Comparison of ENCODE assay signal across 18 cellular contexts in genomic region chr14:53537421-53538315, GRCh38.
DNase-seq lines count a peak whose midpoint lies in the region; ATAC-seq and TF ChIP-seq lines count a peak whose summit lies in the region.
"Had no signal": no experiment of that assay in that cellular context is flagged by ENCODE, and none has a peak within 500 bp of the region (broad histone marks: within the 10 kb centered on the region; RNA-seq: fewer than 3 reads in every experiment).

No MANE protein-coding gene starts in this region.

- H3K36me3 Mint-ChIP-seq in HFFc6 (ENCODE audit: low read depth) (no peaks in the 10 kb centered on the region), WTC11 (no peaks in the 10 kb centered on the region)
- H3K36me3 Mint-ChIP-seq: brain had no signal

- H3K27me3 ChIP-seq in fibroblast of lung (ENCODE audit: control insufficient read depth, insufficient read depth, low read length): no peaks in the 10 kb centered on the region
- H3K27me3 ChIP-seq in muscle layer of duodenum (ENCODE audit: low read depth, low read length): no peaks in the 10 kb centered on the region

- no peak for DNase-seq in AG09309 (ENCODE audit: low read depth)
- DNase-seq in HFFc6: no peak
- peak in 1 of 2 donors; percentile 60 for DNase-seq in fibroblast of lung (ENCODE audit: low read depth in 2 of 2)
- DNase-seq in activated CD4-positive, alpha-beta T cell treated with anti-CD3 and anti-CD28 coated beads, Interleukin-2, amount 50 U/mL, for 48 hours: no peak
- DNase-seq in WTC11 (ENCODE audit: low spot score): no peak
- no peak for DNase-seq in stimulated activated CD4-positive, alpha-beta T cell treated with anti-CD3 and anti-CD28 coated beads, Interleukin-4, amount 100 ng/mL, for 4 hours
- DNase-seq in NCI-H1930 (lab: John Stamatoyannopoulos, UW): no peak
- DNase-seq: activated gamma-delta T cell treated with Interleukin-2 at 50 U/mL for 16 hours; AML-193; DMS153; effector CD4-positive, alpha-beta T cell; NCI-H146; NCI-H524; stimulated activated naive CD4-positive, alpha-beta T cell had no signal

- H3K4me1 Mint-ChIP-seq in HFFc6 (ENCODE audit: low read depth) (peaks cover 21% of the 10 kb centered on the region; the same call in 1 of the 2 replicates), WTC11 (peaks cover 8% of the 10 kb centered on the region; the same call in 1 of the 2 replicates)

- H3K27ac ChIP-seq in fibroblast of lung (ENCODE audit: insufficient read depth, low read length): no peak overlapping the region
- peak overlapping the region; percentile 58 for H3K27ac ChIP-seq in muscle layer of duodenum (ENCODE audit: low read length)
- H3K27ac ChIP-seq: VCaP had no signal

- ATAC-seq in WTC11: no peak
- ATAC-seq: Panc1 had no signal

- no peak overlapping the region for H3K9ac ChIP-seq in fibroblast of lung (ENCODE audit: insufficient read depth, low read length)

- peaks cover 2% of the 10 kb centered on the region for H3K4me1 ChIP-seq in fibroblast of lung (ENCODE audit: control insufficient read depth, extremely low read depth, insufficient read depth, low read length)
- peaks cover 5 to 28% of the 10 kb centered on the region in 2 donors for H3K4me1 ChIP-seq in muscle layer of duodenum (ENCODE audit: control insufficient read depth in 1 of 2, insufficient read depth in 2 of 2, low read length in 2 of 2)

- H3K4me3 Mint-ChIP-seq in HFFc6 (no peak overlapping the region), WTC11 (no peak overlapping the region)
- H3K4me3 Mint-ChIP-seq: brain had no signal

- CTCF ChIA-PET in WTC11 (lab: Charles Lee): interaction anchor here (0.6 to 3.4 kb wide), 7 partner anchors 12 to 811 kb away, joined by 3 to 36 read pairs (median 6); no protein-coding TSS in a partner anchor

- H3K27ac Mint-ChIP-seq in HFFc6 (no peak overlapping the region), WTC11 (no peak overlapping the region)

- H3K79me2 ChIP-seq in fibroblast of lung (ENCODE audit: control insufficient read depth, insufficient read depth, low read length): no peaks in the 10 kb centered on the region

- POLR2A ChIA-PET in WTC11 (lab: Charles Lee): no interaction called here

- no peaks in the 10 kb centered on the region for H3K9me3 ChIP-seq in fibroblast of lung (ENCODE audit: control insufficient read depth, insufficient read depth, low read depth, low read length)
- no peaks in the 10 kb centered on the region for H3K9me3 ChIP-seq in muscle layer of duodenum (ENCODE audit: control insufficient read depth in 1 of 2, low read length in 2 of 2)

- H2AFZ ChIP-seq in fibroblast of lung (ENCODE audit: low read length): no peak overlapping the region

- H3K4me3 ChIP-seq in AG09309 (ENCODE audit: control insufficient read depth, low read depth, low read length): no peak overlapping the region
- no peak overlapping the region for H3K4me3 ChIP-seq in fibroblast of lung (replicated peaks in 1 of 4; ENCODE audit: control extremely low read depth in 1 of 4, insufficient read depth in 1 of 4, low read depth in 3 of 4, low read length in 4 of 4)
- H3K4me3 ChIP-seq in muscle layer of duodenum (ENCODE audit: low read depth in 1 of 2, low read length in 2 of 2): no peak overlapping the region

- H3K27me3 Mint-ChIP-seq in HFFc6 (ENCODE audit: insufficient read depth): peaks cover 4% of the 10 kb centered on the region; the same call in 1 of the 2 replicates
- H3K27me3 Mint-ChIP-seq in WTC11 (ENCODE audit: low read depth): no peaks in the 10 kb centered on the region

- H4K20me1 ChIP-seq in fibroblast of lung (ENCODE audit: control insufficient read depth, extremely low read depth, insufficient read depth, low read length): no peaks in the 10 kb centered on the region

- H3K9me3 Mint-ChIP-seq in HFFc6 (no peaks in the 10 kb centered on the region), WTC11 (no peaks in the 10 kb centered on the region)
- H3K9me3 Mint-ChIP-seq: brain had no signal

- TF ChIP-seq CTCF in AG09309 (IDR thresholded peaks at IDR 0.05; ENCODE audit: control insufficient read depth, insufficient read depth, low read depth, low read length, missing control alignments): peak; percentile 17
- peak; percentile 31; the same call in 1 of the 2 replicates for TF ChIP-seq CTCF in HFFc6 (IDR thresholded peaks at IDR 0.05)
- TF ChIP-seq CTCF in fibroblast of lung (conservative IDR thresholded peaks at IDR 0.05 in 1 of 2, IDR thresholded peaks at IDR 0.05 in 1 of 2; ENCODE audit: low read depth in 1 of 2, low read length in 2 of 2): peak; percentile 10 to 21
- no peak for TF ChIP-seq CTCF in WTC11 (IDR thresholded peaks at IDR 0.05)

- H3K4me2 ChIP-seq in fibroblast of lung (ENCODE audit: extremely low read depth, insufficient read depth, low read length): peak overlapping the region; percentile 16

- no peaks in the 10 kb centered on the region for H3K36me3 ChIP-seq in fibroblast of lung (ENCODE audit: control insufficient read depth, insufficient read depth, low read length)
- H3K36me3 ChIP-seq in muscle layer of duodenum (ENCODE audit: control insufficient read depth in 1 of 2, insufficient read depth in 2 of 2, low read length in 2 of 2): no peaks in the 10 kb centered on the region

TF ChIP-seq in WTC11, 78 proteins besides CTCF, POLR2A, EP300 and RAD21:
- TF ChIP-seq TEAD4 (CRISPR knock-in tag; IDR thresholded peaks at IDR 0.05): no peak
- TF ChIP-seq ZNF423 (CRISPR knock-in tag; IDR thresholded peaks at IDR 0.05): no peak
TF ChIP-seq in WTC11: peak in this region for 0.
